12 cellular contexts compared by ENCODE assay signal in the genomic region with DNA sequence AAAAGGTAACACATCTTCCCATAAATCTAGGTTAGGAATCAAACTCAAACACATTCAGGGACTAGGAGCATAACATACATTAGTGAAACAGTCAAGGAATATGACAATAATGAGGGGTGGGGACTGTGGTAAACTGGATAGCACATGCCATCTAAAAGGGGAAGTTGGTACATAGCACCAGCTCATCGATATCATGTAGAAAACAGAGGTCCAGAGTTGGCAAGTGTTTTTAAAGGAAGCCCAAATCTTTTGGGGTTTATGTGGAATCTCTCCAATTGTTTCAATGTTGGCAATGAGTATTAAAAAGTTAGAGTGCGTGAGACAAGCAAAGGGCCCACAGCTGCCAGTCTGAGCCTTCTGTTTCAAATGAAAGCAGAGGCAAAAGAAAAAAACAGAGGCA. TPM values are rescaled to one million over a fixed set of nuclear protein-coding genes. Genes with fewer than 3 reads are reported as not detected.
DNase-seq lines count a peak whose midpoint lies in the region; ATAC-seq, FAIRE-seq and TF ChIP-seq lines count a peak whose summit lies in the region.
"Had no signal": no experiment of that assay in that cellular context is flagged by ENCODE, and none has a peak within 500 bp of the region (broad histone marks: within the 10 kb centered on the region; RNA-seq: fewer than 3 reads in every experiment).

No MANE protein-coding gene starts in this region.

- DNase-seq in GM12892 (ENCODE audit: insufficient read length) (no peak), Peyer's patch (no peak), epithelial cell of prostate (ENCODE audit: low read depth, low spot score) (no peak), nephron progenitor cell (no peak), SK-N-SH (no peak)
- DNase-seq: activated CD4-positive, alpha-beta T cell treated with anti-CD3 and anti-CD28 coated beads for 48 hours; H7; PC-3; small intestine had no signal

- no peak overlapping the region for H3K9ac ChIP-seq in SK-N-SH

- no peak for TF ChIP-seq RAD21 in SK-N-SH (IDR thresholded peaks at IDR 0.05; ENCODE audit: low read length)

- H3K79me2 ChIP-seq in SK-N-SH (ENCODE audit: insufficient read depth): peaks cover 100% of the 10 kb centered on the region

- H3K27me3 ChIP-seq in Peyer's patch (no peaks in the 10 kb centered on the region), SK-N-SH (ENCODE audit: insufficient read depth) (no peaks in the 10 kb centered on the region)

- peak; percentile 84 for FAIRE-seq in GM12892 (lab: Jason Lieb, UNC)
- FAIRE-seq: astrocyte, small intestine had no signal

- peaks cover 23% of the 10 kb centered on the region for H3F3A ChIP-seq in SK-N-SH (replicated peaks; ENCODE audit: insufficient read depth)

- POLR2A ChIA-PET in SK-N-SH (lab: Yijun Ruan, JAX): interaction anchor here (0.7 to 1.5 kb wide), 2 partner anchors 24 to 52 kb away, joined by 3 to 5 read pairs; partner anchors contain the start of gene KLF7

- no peaks in the 10 kb centered on the region for H3K9me2 ChIP-seq in SK-N-SH

- peak overlapping the region; percentile 8 for H3K4me3 Mint-ChIP-seq in stimulated activated memory B cell treated with anti-CD40 and anti-IgM and Interleukin-4, amounts not matched to agents 10 μg/mL and 1 μg/mL and 100 μg/mL, for 72 hours
- H3K4me3 Mint-ChIP-seq in nephron progenitor cell: no peak overlapping the region

- H4K20me1 ChIP-seq in SK-N-SH (ENCODE audit: insufficient read depth): peaks cover 99% of the 10 kb centered on the region

- 95% methylated on average over 2 of the region's 2 CpGs for WGBS in SK-N-SH (ENCODE audit: low lambda C conversion rate)

- H3K36me3 ChIP-seq in Peyer's patch (no peaks in the 10 kb centered on the region), SK-N-SH (replicated peaks in 1 of 2; ENCODE audit: control insufficient read depth in 1 of 2, insufficient read depth in 2 of 2, low read length in 1 of 2) (peaks cover 25 to 41% of the 10 kb centered on the region in 2 experiments)

- H3K4me2 ChIP-seq in SK-N-SH: no peak overlapping the region

- H3K9me3 ChIP-seq in Peyer's patch (no peaks in the 10 kb centered on the region), SK-N-SH (no peaks in the 10 kb centered on the region)

- CTCF ChIA-PET in SK-N-SH (lab: Yijun Ruan, JAX): interaction anchor here (1.2 kb wide), 1 partner anchor 151 kb away, joined by 3 read pairs; no protein-coding TSS in a partner anchor

- TF ChIP-seq CTCF in Peyer's patch (IDR thresholded peaks at IDR 0.05) (no peak), nephron progenitor cell (IDR thresholded peaks at IDR 0.05) (no peak), SK-N-SH (IDR thresholded peaks at IDR 0.05) (no peak)

- H3K9me3 Mint-ChIP-seq in stimulated activated memory B cell treated with anti-CD40 and anti-IgM and Interleukin-4, amounts not matched to agents 10 μg/mL and 1 μg/mL and 100 μg/mL, for 72 hours: no peaks in the 10 kb centered on the region
- H3K9me3 Mint-ChIP-seq in nephron progenitor cell: no peaks in the 10 kb centered on the region

- TF ChIP-seq EP300 in SK-N-SH (IDR thresholded peaks at IDR 0.05; ENCODE audit: borderline replicate concordance in 1 of 2, low read depth in 1 of 2, low read length in 1 of 2): no peak

- TF ChIP-seq POLR2A in GM12892 (IDR thresholded peaks at IDR 0.05; ENCODE audit: low read depth, low read length) (no peak), Peyer's patch (IDR thresholded peaks at IDR 0.05) (no peak)

- H3K4me1 Mint-ChIP-seq in stimulated activated memory B cell treated with anti-CD40 and anti-IgM and Interleukin-4, amounts not matched to agents 10 μg/mL and 1 μg/mL and 100 μg/mL, for 72 hours: peaks cover 62% of the 10 kb centered on the region
- peaks cover 93% of the 10 kb centered on the region for H3K4me1 Mint-ChIP-seq in nephron progenitor cell

- H2AFZ ChIP-seq in SK-N-SH (ENCODE audit: low read depth): no peak overlapping the region

- ATAC-seq in stimulated activated memory B cell treated with anti-CD40 and anti-IgM and Interleukin-4, amounts not matched to agents 10 μg/mL and 1 μg/mL and 100 μg/mL, for 72 hours: no peak
- no peak for ATAC-seq in HG02763 (IDR thresholded peaks at IDR 0.05; ENCODE audit: unreplicated experiment)
- ATAC-seq: PC-3 had no signal

- H3K27ac ChIP-seq in Peyer's patch (peak overlapping the region in 3 of 4 donors; percentile 78 to 87 (median 83)), epithelial cell of prostate (peak overlapping the region; percentile 13), SK-N-SH (ENCODE audit: low read depth in 2 of 2, low read length in 1 of 2) (no peak overlapping the region; a peak in 1 of 4 replicates)

- no peaks in the 10 kb centered on the region for H3K27me3 Mint-ChIP-seq in stimulated activated memory B cell treated with anti-CD40 and anti-IgM and Interleukin-4, amounts not matched to agents 10 μg/mL and 1 μg/mL and 100 μg/mL, for 72 hours
- H3K27me3 Mint-ChIP-seq in nephron progenitor cell (ENCODE audit: low read depth, poor library complexity): peaks cover 2% of the 10 kb centered on the region

- peaks cover 17% of the 10 kb centered on the region for H3K36me3 Mint-ChIP-seq in stimulated activated memory B cell treated with anti-CD40 and anti-IgM and Interleukin-4, amounts not matched to agents 10 μg/mL and 1 μg/mL and 100 μg/mL, for 72 hours
- H3K36me3 Mint-ChIP-seq in nephron progenitor cell (ENCODE audit: low read depth): peaks cover 17% of the 10 kb centered on the region

- H3K4me1 ChIP-seq in Peyer's patch (peaks cover 0 to 23% (median 9%) of the 10 kb centered on the region in 4 donors), SK-N-SH (ENCODE audit: control insufficient read depth in 1 of 2, insufficient read depth in 2 of 2, low read depth in 1 of 2, low read length in 1 of 2) (peaks cover 37 to 41% of the 10 kb centered on the region in 2 experiments)

- H3K4me3 ChIP-seq in Peyer's patch (no peak overlapping the region), SK-N-SH (ENCODE audit: low read depth in 2 of 2, low read length in 1 of 2) (no peak overlapping the region)

- H3K27ac Mint-ChIP-seq in stimulated activated memory B cell treated with anti-CD40 and anti-IgM and Interleukin-4, amounts not matched to agents 10 μg/mL and 1 μg/mL and 100 μg/mL, for 72 hours: peak overlapping the region; percentile 84
- H3K27ac Mint-ChIP-seq in nephron progenitor cell: no peak overlapping the region

TF ChIP-seq in SK-N-SH, 30 proteins besides CTCF, POLR2A, EP300 and RAD21 (continues in another document):
- TF ChIP-seq, protein P1, sequence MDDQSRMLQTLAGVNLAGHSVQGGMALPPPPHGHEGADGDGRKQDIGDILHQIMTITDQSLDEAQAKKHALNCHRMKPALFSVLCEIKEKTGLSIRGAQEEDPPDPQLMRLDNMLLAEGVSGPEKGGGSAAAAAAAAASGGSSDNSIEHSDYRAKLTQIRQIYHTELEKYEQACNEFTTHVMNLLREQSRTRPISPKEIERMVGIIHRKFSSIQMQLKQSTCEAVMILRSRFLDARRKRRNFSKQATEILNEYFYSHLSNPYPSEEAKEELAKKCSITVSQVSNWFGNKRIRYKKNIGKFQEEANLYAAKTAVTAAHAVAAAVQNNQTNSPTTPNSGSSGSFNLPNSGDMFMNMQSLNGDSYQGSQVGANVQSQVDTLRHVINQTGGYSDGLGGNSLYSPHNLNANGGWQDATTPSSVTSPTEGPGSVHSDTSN (IDR thresholded peaks at IDR 0.05): no peak
- TF ChIP-seq TAF1 (IDR thresholded peaks at IDR 0.05; ENCODE audit: borderline replicate concordance, low read depth, low read length) (no peak), JUND (IDR thresholded peaks at IDR 0.05) (no peak), MEF2A (IDR thresholded peaks at IDR 0.05; ENCODE audit: borderline replicate concordance, low read depth) (no peak), GABPA (IDR thresholded peaks at IDR 0.05; ENCODE audit: low read depth) (no peak), FOSL2 (IDR thresholded peaks at IDR 0.05; ENCODE audit: borderline replicate concordance, low read depth) (no peak), FOXM1 (IDR thresholded peaks at IDR 0.05; ENCODE audit: low read depth) (no peak), USF1 (IDR thresholded peaks at IDR 0.05; ENCODE audit: borderline replicate concordance, low read depth) (no peak)
- TF ChIP-seq, protein P2, sequence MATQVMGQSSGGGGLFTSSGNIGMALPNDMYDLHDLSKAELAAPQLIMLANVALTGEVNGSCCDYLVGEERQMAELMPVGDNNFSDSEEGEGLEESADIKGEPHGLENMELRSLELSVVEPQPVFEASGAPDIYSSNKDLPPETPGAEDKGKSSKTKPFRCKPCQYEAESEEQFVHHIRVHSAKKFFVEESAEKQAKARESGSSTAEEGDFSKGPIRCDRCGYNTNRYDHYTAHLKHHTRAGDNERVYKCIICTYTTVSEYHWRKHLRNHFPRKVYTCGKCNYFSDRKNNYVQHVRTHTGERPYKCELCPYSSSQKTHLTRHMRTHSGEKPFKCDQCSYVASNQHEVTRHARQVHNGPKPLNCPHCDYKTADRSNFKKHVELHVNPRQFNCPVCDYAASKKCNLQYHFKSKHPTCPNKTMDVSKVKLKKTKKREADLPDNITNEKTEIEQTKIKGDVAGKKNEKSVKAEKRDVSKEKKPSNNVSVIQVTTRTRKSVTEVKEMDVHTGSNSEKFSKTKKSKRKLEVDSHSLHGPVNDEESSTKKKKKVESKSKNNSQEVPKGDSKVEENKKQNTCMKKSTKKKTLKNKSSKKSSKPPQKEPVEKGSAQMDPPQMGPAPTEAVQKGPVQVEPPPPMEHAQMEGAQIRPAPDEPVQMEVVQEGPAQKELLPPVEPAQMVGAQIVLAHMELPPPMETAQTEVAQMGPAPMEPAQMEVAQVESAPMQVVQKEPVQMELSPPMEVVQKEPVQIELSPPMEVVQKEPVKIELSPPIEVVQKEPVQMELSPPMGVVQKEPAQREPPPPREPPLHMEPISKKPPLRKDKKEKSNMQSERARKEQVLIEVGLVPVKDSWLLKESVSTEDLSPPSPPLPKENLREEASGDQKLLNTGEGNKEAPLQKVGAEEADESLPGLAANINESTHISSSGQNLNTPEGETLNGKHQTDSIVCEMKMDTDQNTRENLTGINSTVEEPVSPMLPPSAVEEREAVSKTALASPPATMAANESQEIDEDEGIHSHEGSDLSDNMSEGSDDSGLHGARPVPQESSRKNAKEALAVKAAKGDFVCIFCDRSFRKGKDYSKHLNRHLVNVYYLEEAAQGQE (IDR thresholded peaks at IDR 0.05; ENCODE audit: low read depth, low read length): no peak

RNA-seq across cellular contexts. Expression of gene KLF7, which starts 24.4 kb away (rescaled TPM):
- 13.5 TPM for polyA plus RNA-seq in GM12892 (2012; ENCODE audit: missing spikeins)
- 10 to 100 TPM; 22.5 to 63.5 (median 37.1) TPM for total RNA-seq in Peyer's patch
- 7.5 and 12.8 TPM in 2 replicates for polyA plus RNA-seq in SK-N-SH (2012; rRNA removed)
- 4.9 and 5.2 TPM in 2 replicates for polyA plus RNA-seq in SK-N-SH (2012; cell fraction: cytosol; rRNA removed)
- polyA plus RNA-seq in SK-N-SH (2012; cell fraction: nucleus; rRNA removed): 12.9 and 16.8 TPM in 2 replicates

Comparison
In these comparisons a context has a peak if more than half of its experiments do, and no peak if none do; other contexts are left out.
1. H3K27ac ChIP-seq: peak in Peyer's patch (3 of 4) and epithelial cell of prostate (single experiment); none in SK-N-SH (0 of 2).